Comparison of ENCODE assay signal across 25 cellular contexts in the genomic region with DNA sequence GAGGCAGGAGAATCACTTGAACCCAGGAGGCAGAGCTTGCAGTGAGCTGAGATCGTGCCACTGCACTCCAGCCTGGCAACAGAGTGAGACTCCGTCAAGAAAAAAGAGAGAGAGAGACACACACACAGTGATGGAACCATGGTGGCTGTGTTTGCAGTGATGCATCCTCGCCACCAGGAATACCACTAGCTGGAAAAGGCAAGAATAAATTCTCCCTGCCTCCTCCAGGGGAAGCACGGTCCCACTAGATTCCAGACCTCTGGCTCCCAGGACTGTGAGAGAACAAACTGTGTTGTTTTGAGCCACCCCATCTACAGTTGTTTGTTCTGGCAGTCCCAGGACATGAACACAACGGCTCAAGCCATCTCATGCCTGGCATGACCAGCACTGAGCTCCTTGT.
DNase-seq lines count a peak whose midpoint lies in the region; ATAC-seq, FAIRE-seq and TF ChIP-seq lines count a peak whose summit lies in the region.
"Had no signal": no experiment of that assay in that cellular context is flagged by ENCODE, and none has a peak within 500 bp of the region (broad histone marks: within the 10 kb centered on the region; RNA-seq: fewer than 3 reads in every experiment).

No MANE protein-coding gene starts in this region.

- H3K27me3 ChIP-seq in mesenchymal stem cell (ENCODE audit: control insufficient read depth in 1 of 2, insufficient read depth in 1 of 2, low read length in 2 of 2) = peaks cover 0 to 6% of the 10 kb centered on the region in 2 experiments

- no peak overlapping the region for H3K4me3 Mint-ChIP-seq in type B pancreatic cell
- H3K4me3 Mint-ChIP-seq: T-helper 1 cell treated with Interleukin-12 subunit alpha and Interleukin-12 subunit beta and Interleukin-4 antibody, amounts not matched to agents 30 μg/mL and 1 μg/mL, for 36 hours had no signal

- no peak for TF ChIP-seq POLR2A in H54 (IDR thresholded peaks at IDR 0.05; ENCODE audit: low read depth, low read length)

- H2BK12ac ChIP-seq in mesenchymal stem cell (ENCODE audit: low read length in 2 of 2) = no peak overlapping the region

- H3K4me1 Mint-ChIP-seq in type B pancreatic cell (ENCODE audit: unreplicated experiment) = no peaks in the 10 kb centered on the region

- peaks cover 4% of the 10 kb centered on the region for H3K27me3 Mint-ChIP-seq in type B pancreatic cell

- no peak overlapping the region for H3K14ac ChIP-seq in mesenchymal stem cell (ENCODE audit: low read length in 2 of 2)

- peaks cover 9% of the 10 kb centered on the region for H3K9me3 ChIP-seq in mesenchymal stem cell (ENCODE audit: control insufficient read depth, low read length)

- H3K27ac Mint-ChIP-seq in type B pancreatic cell = no peak overlapping the region
- H3K27ac Mint-ChIP-seq: T-helper 1 cell treated with Interleukin-12 subunit alpha and Interleukin-12 subunit beta and Interleukin-4 antibody, amounts not matched to agents 30 μg/mL and 1 μg/mL, for 36 hours had no signal

- H3K9ac ChIP-seq in mesenchymal stem cell (ENCODE audit: low read length) = no peak overlapping the region
- H3K9ac ChIP-seq: SK-N-SH had no signal

- WGBS in mesenchymal stem cell = 60% methylated on average over 5 of the region's 5 CpGs

- H4K91ac ChIP-seq in mesenchymal stem cell (ENCODE audit: low read length) = no peak overlapping the region

- no peak overlapping the region for H3K4me3 ChIP-seq in mesenchymal stem cell (ENCODE audit: insufficient read depth in 1 of 2, low read depth in 1 of 2, low read length in 2 of 2)
- H3K4me3 ChIP-seq: K562 had no signal

- no peaks in the 10 kb centered on the region for H3K36me3 Mint-ChIP-seq in type B pancreatic cell

- no peak overlapping the region for H3K27ac ChIP-seq in mesenchymal stem cell (ENCODE audit: low read length, poor library complexity, severe bottlenecking)
- H3K27ac ChIP-seq: RWPE1 had no signal

- no peak overlapping the region for H3K23ac ChIP-seq in mesenchymal stem cell (ENCODE audit: low read length in 2 of 2)

- H3K18ac ChIP-seq in mesenchymal stem cell (ENCODE audit: low read depth in 1 of 2, low read length in 2 of 2) = no peak overlapping the region

- H2AFZ ChIP-seq in mesenchymal stem cell (ENCODE audit: low read depth, low read length) = no peak overlapping the region

- H3K4ac ChIP-seq in mesenchymal stem cell (ENCODE audit: low read depth in 1 of 2, low read length in 2 of 2) = no peak overlapping the region

- H2AK5ac ChIP-seq in mesenchymal stem cell (ENCODE audit: low read length, severe bottlenecking) = no peak overlapping the region

- H2BK15ac ChIP-seq in mesenchymal stem cell (ENCODE audit: low read depth, poor library complexity, severe bottlenecking) = no peak overlapping the region

- FAIRE-seq in H54 (lab: Jason Lieb, UNC) = no peak
- FAIRE-seq: GM19239, K562 had no signal

- no peak overlapping the region for H2BK120ac ChIP-seq in mesenchymal stem cell (ENCODE audit: low read depth, low read length)

- H3K79me1 ChIP-seq in mesenchymal stem cell (replicated peaks; ENCODE audit: low read length, poor library complexity, severe bottlenecking) = no peaks in the 10 kb centered on the region

- no peaks in the 10 kb centered on the region for H3K36me3 ChIP-seq in mesenchymal stem cell (ENCODE audit: control insufficient read depth in 1 of 2, insufficient read depth in 2 of 2, low read depth in 1 of 2, low read length in 2 of 2)

- ATAC-seq in GM19455 (IDR thresholded peaks at IDR 0.05; ENCODE audit: unreplicated experiment) = no peak
- ATAC-seq: K562 had no signal

- no peak overlapping the region for H3K4me2 ChIP-seq in mesenchymal stem cell (ENCODE audit: low read length, poor library complexity, severe bottlenecking)
- H3K4me2 ChIP-seq: SK-N-SH had no signal

- H2BK5ac ChIP-seq in mesenchymal stem cell (ENCODE audit: low read depth, low read length, poor library complexity, severe bottlenecking) = no peak overlapping the region

- no peaks in the 10 kb centered on the region for H3K4me1 ChIP-seq in mesenchymal stem cell (ENCODE audit: control insufficient read depth, insufficient read depth, low read depth, low read length)

- TF ChIP-seq CTCF in type B pancreatic cell (conservative IDR thresholded peaks at IDR 0.05) = peak; percentile 29

- H4K8ac ChIP-seq in mesenchymal stem cell (ENCODE audit: low read length) = no peak overlapping the region

- peaks cover 4% of the 10 kb centered on the region for H3K9me3 Mint-ChIP-seq in type B pancreatic cell

- peak; percentile 5 for DNase-seq in DMS53 (lab: John Stamatoyannopoulos, UW)
- no peak for DNase-seq in DMS53 treated with DMSO at 0.1 percent for 48 hours (lab: John Stamatoyannopoulos, UW; ENCODE audit: unreplicated experiment)
- DNase-seq in H54 (ENCODE audit: insufficient read length, low spot score) = peak; percentile 19
- peak; percentile 8 for DNase-seq in NCI-H69 (lab: John Stamatoyannopoulos, UW)
- no peak for DNase-seq in type B pancreatic cell (ENCODE audit: extremely low spot score, unreplicated experiment)
- no peak for DNase-seq in mesenchymal stem cell
- DNase-seq in germinal center (ENCODE audit: low spot score) = no peak
- DNase-seq: 8988T, Calu3, DMS79 treated with DMSO at 0.1 percent for 48 hours, Kasumi-1, MV-4-11, NCI-H1105 treated with DMSO at 0.1 percent for 48 hours, NCI-H1694, NCI-H2029 treated with DMSO at 0.1 percent for 48 hours, NCI-H2227 treated with DMSO at 0.1 percent for 48 hours, NCI-H526 treated with DMSO at 0.1 percent for 48 hours, SIG-M5, SK-N-SH, SW 1271 had no signal

Comparison
In these comparisons a context has a peak if more than half of its experiments do, and no peak if none do; other contexts are left out.
1. DNase-seq: peak in DMS53 (single experiment), H54 (single experiment) and NCI-H69 (single experiment); none in DMS53 treated with DMSO at 0.1 percent for 48 hours (single experiment), type B pancreatic cell (single experiment), mesenchymal stem cell (single experiment) and germinal center (single experiment).